19 cellular contexts compared by ENCODE assay signal in the genomic region with DNA sequence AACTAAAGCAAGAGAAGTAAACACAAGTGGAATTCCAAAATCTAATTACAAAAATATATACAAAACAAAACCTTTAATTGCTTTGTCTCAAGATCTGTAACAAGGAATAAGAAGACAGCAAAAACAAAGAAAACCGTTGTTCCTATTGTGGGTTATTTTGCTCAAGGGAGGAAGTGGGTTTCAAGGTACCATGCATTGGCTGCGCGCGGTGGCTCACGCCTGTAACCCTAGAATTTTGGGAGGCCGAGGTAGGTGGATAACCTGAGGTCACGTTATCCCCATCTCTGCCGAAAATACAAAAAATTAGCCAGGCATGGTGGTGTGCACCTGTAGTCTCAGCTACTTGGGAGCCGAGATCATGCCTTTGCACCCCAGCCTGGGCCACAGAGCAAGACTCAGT. TPM values are rescaled to one million over a fixed set of nuclear protein-coding genes. Genes with fewer than 3 reads are reported as not detected.
DNase-seq lines count a peak whose midpoint lies in the region; ATAC-seq, FAIRE-seq and TF ChIP-seq lines count a peak whose summit lies in the region.
"Had no signal": no experiment of that assay in that cellular context is flagged by ENCODE, and none has a peak within 500 bp of the region (broad histone marks: within the 10 kb centered on the region; RNA-seq: fewer than 3 reads in every experiment).

No MANE protein-coding gene starts in this region.

- DNase-seq in activated T-cell treated with anti-CD3 and anti-CD28 coated beads, Interleukin-2, amount 50 U/mL, for 72 hours, result no peak
- no peak for DNase-seq in activated T-cell treated with anti-CD3 and anti-CD28 coated beads, Interleukin-2, amount 50 U/mL, for 1 hour
- DNase-seq in GM19239 (ENCODE audit: insufficient read length, low spot score) (no peak), neural progenitor cell (ENCODE audit: low spot score) (no peak), UCSD-AML1 (lab: John Stamatoyannopoulos, UW; ENCODE audit: unreplicated experiment) (no peak), uterus (no peak)
- peak; percentile 42 for DNase-seq in activated naive CD8-positive, alpha-beta T cell treated with anti-CD3 and anti-CD28 coated beads, Interleukin-2, amount 10 ng/mL, durations not matched to agents 7 days and 5 days
- DNase-seq: ACHN; activated effector memory CD4-positive, alpha-beta T cell treated with Interleukin-2 at 50 U/mL for 16 hours; DMS79; heart left ventricle; Kasumi-1; left ventricle myocardium inferior; NCI-H1092; NCI-H2081 treated with DMSO at 0.1 percent for 48 hours had no signal

- POLR2A ChIA-PET in activated naive CD8-positive, alpha-beta T cell treated with anti-CD3 and anti-CD28 coated beads, Interleukin-2, amount 10 ng/mL, durations not matched to agents 7 days and 5 days (lab: Charles Lee), result interaction anchor here (1.2 kb wide), 2 partner anchors 10 to 13 kb away, joined by 3 to 4 read pairs; no protein-coding TSS in a partner anchor

- ATAC-seq in activated T-cell treated with anti-CD3 and anti-CD28 coated beads, Interleukin-2, amount 50 U/mL, for 72 hours (replicated peaks in 1 of 2), result peak in 1 of 2 donors; percentile 50
- ATAC-seq in activated naive CD8-positive, alpha-beta T cell treated with anti-CD3 and anti-CD28 coated beads, Interleukin-2, amount 10 ng/mL, durations not matched to agents 7 days and 5 days (ENCODE audit: low read depth), result peak; percentile 40
- no peak for ATAC-seq in HG03442 (IDR thresholded peaks at IDR 0.05; ENCODE audit: unreplicated experiment)
- ATAC-seq: heart left ventricle had no signal

- H3K4me1 ChIP-seq in neural progenitor cell (peaks cover 19% of the 10 kb centered on the region), uterus (no peaks in the 10 kb centered on the region)
- H3K4me1 ChIP-seq: left ventricle myocardium inferior, right atrium auricular region had no signal

- no peak overlapping the region for H3K27ac Mint-ChIP-seq in activated T-cell treated with anti-CD3 and anti-CD28 coated beads, Interleukin-2, amount 50 U/mL, for 72 hours
- no peak overlapping the region for H3K27ac Mint-ChIP-seq in activated naive CD8-positive, alpha-beta T cell treated with anti-CD3 and anti-CD28 coated beads, Interleukin-2, amount 10 ng/mL, durations not matched to agents 7 days and 5 days
- peak overlapping the region; percentile 85 for H3K27ac Mint-ChIP-seq in neural progenitor cell

- H2AFZ ChIP-seq in neural progenitor cell (replicated peaks), result no peak overlapping the region

- peak overlapping the region; percentile 15 for H3K4me2 ChIP-seq in neural progenitor cell

- H3K27me3 Mint-ChIP-seq in activated T-cell treated with anti-CD3 and anti-CD28 coated beads, Interleukin-2, amount 50 U/mL, for 72 hours (ENCODE audit: low read depth), result no peaks in the 10 kb centered on the region
- H3K27me3 Mint-ChIP-seq in activated naive CD8-positive, alpha-beta T cell treated with anti-CD3 and anti-CD28 coated beads, Interleukin-2, amount 10 ng/mL, durations not matched to agents 7 days and 5 days, result no peaks in the 10 kb centered on the region
- peaks cover 2% of the 10 kb centered on the region for H3K27me3 Mint-ChIP-seq in neural progenitor cell (ENCODE audit: insufficient read depth, low read depth)

- no peak for TF ChIP-seq CTCF in neural progenitor cell (IDR thresholded peaks at IDR 0.05)
- TF ChIP-seq CTCF in uterus (IDR thresholded peaks at IDR 0.05), result no peak

- H3K9me3 Mint-ChIP-seq in activated T-cell treated with anti-CD3 and anti-CD28 coated beads, Interleukin-2, amount 50 U/mL, for 72 hours, result no peaks in the 10 kb centered on the region
- no peaks in the 10 kb centered on the region for H3K9me3 Mint-ChIP-seq in activated naive CD8-positive, alpha-beta T cell treated with anti-CD3 and anti-CD28 coated beads, Interleukin-2, amount 10 ng/mL, durations not matched to agents 7 days and 5 days
- H3K9me3 Mint-ChIP-seq in neural progenitor cell, result no peaks in the 10 kb centered on the region

- no peak overlapping the region for H3K27ac ChIP-seq in neural progenitor cell
- H3K27ac ChIP-seq in uterus, result no peak overlapping the region
- H3K27ac ChIP-seq: left ventricle myocardium inferior, right atrium auricular region, RWPE1 had no signal

- intact Hi-C loops in uterus (cut with DNase I; ENCODE audit: low total_unique reads), result no loop called here

- H3K36me3 ChIP-seq in neural progenitor cell, result no peaks in the 10 kb centered on the region
- H3K36me3 ChIP-seq in uterus, result no peaks in the 10 kb centered on the region
- H3K36me3 ChIP-seq: heart left ventricle, left ventricle myocardium inferior, right atrium auricular region had no signal

- H3K9me3 ChIP-seq in neural progenitor cell (ENCODE audit: low read depth), result no peaks in the 10 kb centered on the region
- no peaks in the 10 kb centered on the region for H3K9me3 ChIP-seq in uterus
- H3K9me3 ChIP-seq: heart left ventricle, left ventricle myocardium inferior, right atrium auricular region had no signal

- peak overlapping the region; percentile 27 to 57 for H3K4me3 Mint-ChIP-seq in activated T-cell treated with anti-CD3 and anti-CD28 coated beads, Interleukin-2, amount 50 U/mL, for 72 hours
- H3K4me3 Mint-ChIP-seq in activated naive CD8-positive, alpha-beta T cell treated with anti-CD3 and anti-CD28 coated beads, Interleukin-2, amount 10 ng/mL, durations not matched to agents 7 days and 5 days, result peak overlapping the region; percentile 9
- no peak overlapping the region for H3K4me3 Mint-ChIP-seq in neural progenitor cell

- H3K79me2 ChIP-seq in neural progenitor cell (ENCODE audit: low read depth), result no peaks in the 10 kb centered on the region

- H3K27me3 ChIP-seq in neural progenitor cell (no peaks in the 10 kb centered on the region), uterus (no peaks in the 10 kb centered on the region)
- H3K27me3 ChIP-seq: right atrium auricular region had no signal

- no peak overlapping the region for H3K4me3 ChIP-seq in neural progenitor cell
- H3K4me3 ChIP-seq in uterus, result no peak overlapping the region
- H3K4me3 ChIP-seq: heart left ventricle, left ventricle myocardium inferior, right atrium auricular region had no signal

- H3K36me3 Mint-ChIP-seq in activated T-cell treated with anti-CD3 and anti-CD28 coated beads, Interleukin-2, amount 50 U/mL, for 72 hours (ENCODE audit: insufficient read depth in 2 of 2), result no peaks in the 10 kb centered on the region
- H3K36me3 Mint-ChIP-seq in activated naive CD8-positive, alpha-beta T cell treated with anti-CD3 and anti-CD28 coated beads, Interleukin-2, amount 10 ng/mL, durations not matched to agents 7 days and 5 days, result peaks cover 6% of the 10 kb centered on the region
- no peaks in the 10 kb centered on the region for H3K36me3 Mint-ChIP-seq in neural progenitor cell

- no peak overlapping the region for H3K9ac ChIP-seq in neural progenitor cell

- no peak for TF ChIP-seq POLR2A in uterus (IDR thresholded peaks at IDR 0.05)

- H3F3A ChIP-seq in neural progenitor cell (ENCODE audit: low read depth), result no peaks in the 10 kb centered on the region

- FAIRE-seq in GM19239 (lab: Jason Lieb, UNC), result peak; percentile 31
- FAIRE-seq: astrocyte had no signal

- no peaks in the 10 kb centered on the region for H4K20me1 ChIP-seq in neural progenitor cell (ENCODE audit: low read depth)

- peaks cover 53% of the 10 kb centered on the region for H3K4me1 Mint-ChIP-seq in activated T-cell treated with anti-CD3 and anti-CD28 coated beads, Interleukin-2, amount 50 U/mL, for 72 hours (ENCODE audit: low read depth)
- peaks cover 31% of the 10 kb centered on the region for H3K4me1 Mint-ChIP-seq in activated naive CD8-positive, alpha-beta T cell treated with anti-CD3 and anti-CD28 coated beads, Interleukin-2, amount 10 ng/mL, durations not matched to agents 7 days and 5 days
- peaks cover 53% of the 10 kb centered on the region for H3K4me1 Mint-ChIP-seq in neural progenitor cell

RNA-seq across cellular contexts. Expression of gene IQGAP2, which starts 12.1 kb away (rescaled TPM):
- total RNA-seq in activated T-cell treated with anti-CD3 and anti-CD28 coated beads, Interleukin-2, amount 50 U/mL, for 72 hours, result 100 to 1,000 TPM in 1 of 2 donors, 10 to 100 TPM in 1; 78.0 to 108 TPM
- 10 to 100 TPM; 62.7 to 74.9 TPM for total RNA-seq in activated naive CD8-positive, alpha-beta T cell treated with anti-CD3 and anti-CD28 coated beads, Interleukin-2, amount 10 ng/mL, durations not matched to agents 7 days and 5 days
- total RNA-seq in neural progenitor cell (ENCODE audit: low replicate concordance), result 20.9 and 37.7 TPM in 2 replicates
- 10 to 100 TPM in 1 of 4 donors, 1 to 10 TPM in 3; 7.1 to 49.2 (median 9.4) TPM for total RNA-seq in uterus
